Comparison of ENCODE assay signal across 1 cellular context in the genomic region with DNA sequence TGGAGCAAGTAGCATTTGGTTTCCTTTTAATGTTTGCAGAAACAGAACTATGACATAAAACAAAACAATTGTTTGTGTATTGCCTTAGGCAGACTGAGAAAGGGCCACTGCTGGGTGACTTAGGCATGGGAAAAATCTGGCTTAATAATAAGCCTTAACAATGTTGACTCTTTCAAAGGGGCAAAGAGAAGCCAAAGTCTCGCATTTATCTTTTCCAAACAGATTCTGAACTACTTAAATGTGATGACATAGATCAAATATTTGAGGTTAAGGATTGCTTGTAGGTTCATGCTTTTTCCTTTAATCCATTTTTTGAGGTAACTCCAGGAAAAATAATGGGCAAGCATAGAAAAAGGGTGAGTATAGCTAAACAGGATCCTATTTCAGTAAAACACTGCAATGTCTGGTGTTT.
TF ChIP-seq lines count a peak whose summit lies in the region.

No MANE protein-coding gene starts in this region.

TF ChIP-seq in HepG2, 621 proteins besides CTCF, POLR2A, EP300 and RAD21 (continued from another document and continues in another):
- TF ChIP-seq MAFK (conservative IDR thresholded peaks at IDR 0.05 in 1 of 2, IDR thresholded peaks at IDR 0.05 in 1 of 2; ENCODE audit: low read length in 2 of 2) (peak; percentile 46 to 78; a peak in 2 of 4 replicates), CEBPG (CRISPR knock-in tag; IDR thresholded peaks at IDR 0.05) (peak; percentile 84), KDM6A (CRISPR knock-in tag; IDR thresholded peaks at IDR 0.05; ENCODE audit: low read depth) (peak; percentile 78), MTF1 (CRISPR knock-in tag; IDR thresholded peaks at IDR 0.05) (peak; percentile 82; the same call in 1 of the 2 replicates), ZNF317 (CRISPR knock-in tag; IDR thresholded peaks at IDR 0.05) (0 out of 2 replicates have a peak, but pooled peaks have one; percentile 34), ONECUT2 (CRISPR knock-in tag; IDR thresholded peaks at IDR 0.05) (peak; percentile 68), TARDBP (CRISPR knock-in tag; IDR thresholded peaks at IDR 0.05) (peak; percentile 54; the same call in 1 of the 2 replicates), SALL1 (CRISPR knock-in tag; IDR thresholded peaks at IDR 0.05) (peak; percentile 65; the same call in 1 of the 2 replicates), FOXJ3 (CRISPR knock-in tag; IDR thresholded peaks at IDR 0.05; ENCODE audit: borderline replicate concordance) (peak; percentile 95), CBFB (CRISPR knock-in tag; IDR thresholded peaks at IDR 0.05) (peak; percentile 69; the same call in 1 of the 2 replicates), SIX1 (CRISPR knock-in tag; IDR thresholded peaks at IDR 0.05; ENCODE audit: borderline replicate concordance) (peak; percentile 87), TCF7L2 (IDR thresholded peaks at IDR 0.05; ENCODE audit: low read depth, low read length) (peak; percentile 68), ZNF101 (CRISPR knock-in tag; IDR thresholded peaks at IDR 0.05; ENCODE audit: borderline replicate concordance, low read depth) (no peak), ATF1 (CRISPR knock-in tag; IDR thresholded peaks at IDR 0.05) (peak; percentile 21; the same call in 1 of the 2 replicates), GATAD1 (CRISPR knock-in tag; IDR thresholded peaks at IDR 0.05) (0 out of 2 replicates have a peak, but pooled peaks have one; percentile 40), ERF (CRISPR knock-in tag; IDR thresholded peaks at IDR 0.05) (0 out of 2 replicates have a peak, but pooled peaks have one; percentile 19), ZBTB7B (CRISPR knock-in tag; IDR thresholded peaks at IDR 0.05) (peak; percentile 57; the same call in 1 of the 2 replicates), RXRB (CRISPR knock-in tag; IDR thresholded peaks at IDR 0.05; ENCODE audit: borderline replicate concordance) (peak; percentile 91), HNF4G (IDR thresholded peaks at IDR 0.05; ENCODE audit: borderline replicate concordance, low read depth, low read length) (peak; percentile 77), HNF4G (CRISPR knock-in tag; IDR thresholded peaks at IDR 0.05; ENCODE audit: borderline replicate concordance, low read depth) (no peak), THAP11 (CRISPR knock-in tag; IDR thresholded peaks at IDR 0.05) (peak; percentile 66), FOXA3 (CRISPR knock-in tag; IDR thresholded peaks at IDR 0.05) (peak; percentile 93)
- TF ChIP-seq, protein P1, sequence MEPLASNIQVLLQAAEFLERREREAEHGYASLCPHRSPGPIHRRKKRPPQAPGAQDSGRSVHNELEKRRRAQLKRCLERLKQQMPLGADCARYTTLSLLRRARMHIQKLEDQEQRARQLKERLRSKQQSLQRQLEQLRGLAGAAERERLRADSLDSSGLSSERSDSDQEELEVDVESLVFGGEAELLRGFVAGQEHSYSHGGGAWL (CRISPR knock-in tag; IDR thresholded peaks at IDR 0.05): no peak
- TF ChIP-seq, protein P2, sequence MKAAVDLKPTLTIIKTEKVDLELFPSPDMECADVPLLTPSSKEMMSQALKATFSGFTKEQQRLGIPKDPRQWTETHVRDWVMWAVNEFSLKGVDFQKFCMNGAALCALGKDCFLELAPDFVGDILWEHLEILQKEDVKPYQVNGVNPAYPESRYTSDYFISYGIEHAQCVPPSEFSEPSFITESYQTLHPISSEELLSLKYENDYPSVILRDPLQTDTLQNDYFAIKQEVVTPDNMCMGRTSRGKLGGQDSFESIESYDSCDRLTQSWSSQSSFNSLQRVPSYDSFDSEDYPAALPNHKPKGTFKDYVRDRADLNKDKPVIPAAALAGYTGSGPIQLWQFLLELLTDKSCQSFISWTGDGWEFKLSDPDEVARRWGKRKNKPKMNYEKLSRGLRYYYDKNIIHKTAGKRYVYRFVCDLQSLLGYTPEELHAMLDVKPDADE (CRISPR knock-in tag; IDR thresholded peaks at IDR 0.05): no peak
- TF ChIP-seq, protein P3, sequence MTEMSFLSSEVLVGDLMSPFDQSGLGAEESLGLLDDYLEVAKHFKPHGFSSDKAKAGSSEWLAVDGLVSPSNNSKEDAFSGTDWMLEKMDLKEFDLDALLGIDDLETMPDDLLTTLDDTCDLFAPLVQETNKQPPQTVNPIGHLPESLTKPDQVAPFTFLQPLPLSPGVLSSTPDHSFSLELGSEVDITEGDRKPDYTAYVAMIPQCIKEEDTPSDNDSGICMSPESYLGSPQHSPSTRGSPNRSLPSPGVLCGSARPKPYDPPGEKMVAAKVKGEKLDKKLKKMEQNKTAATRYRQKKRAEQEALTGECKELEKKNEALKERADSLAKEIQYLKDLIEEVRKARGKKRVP (CRISPR knock-in tag; IDR thresholded peaks at IDR 0.05): 0 out of 4 replicates have a peak, but pooled peaks of 1 of the 2 experiments have one; percentile 40
- TF ChIP-seq, protein P4, sequence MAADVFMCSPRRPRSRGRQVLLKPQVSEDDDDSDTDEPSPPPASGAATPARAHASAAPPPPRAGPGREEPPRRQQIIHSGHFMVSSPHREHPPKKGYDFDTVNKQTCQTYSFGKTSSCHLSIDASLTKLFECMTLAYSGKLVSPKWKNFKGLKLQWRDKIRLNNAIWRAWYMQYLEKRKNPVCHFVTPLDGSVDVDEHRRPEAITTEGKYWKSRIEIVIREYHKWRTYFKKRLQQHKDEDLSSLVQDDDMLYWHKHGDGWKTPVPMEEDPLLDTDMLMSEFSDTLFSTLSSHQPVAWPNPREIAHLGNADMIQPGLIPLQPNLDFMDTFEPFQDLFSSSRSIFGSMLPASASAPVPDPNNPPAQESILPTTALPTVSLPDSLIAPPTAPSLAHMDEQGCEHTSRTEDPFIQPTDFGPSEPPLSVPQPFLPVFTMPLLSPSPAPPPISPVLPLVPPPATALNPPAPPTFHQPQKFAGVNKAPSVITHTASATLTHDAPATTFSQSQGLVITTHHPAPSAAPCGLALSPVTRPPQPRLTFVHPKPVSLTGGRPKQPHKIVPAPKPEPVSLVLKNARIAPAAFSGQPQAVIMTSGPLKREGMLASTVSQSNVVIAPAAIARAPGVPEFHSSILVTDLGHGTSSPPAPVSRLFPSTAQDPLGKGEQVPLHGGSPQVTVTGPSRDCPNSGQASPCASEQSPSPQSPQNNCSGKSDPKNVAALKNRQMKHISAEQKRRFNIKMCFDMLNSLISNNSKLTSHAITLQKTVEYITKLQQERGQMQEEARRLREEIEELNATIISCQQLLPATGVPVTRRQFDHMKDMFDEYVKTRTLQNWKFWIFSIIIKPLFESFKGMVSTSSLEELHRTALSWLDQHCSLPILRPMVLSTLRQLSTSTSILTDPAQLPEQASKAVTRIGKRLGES (CRISPR knock-in tag; IDR thresholded peaks at IDR 0.05; ENCODE audit: borderline replicate concordance): 0 out of 2 replicates have a peak, but pooled peaks have one; percentile 28
- TF ChIP-seq, protein P5, sequence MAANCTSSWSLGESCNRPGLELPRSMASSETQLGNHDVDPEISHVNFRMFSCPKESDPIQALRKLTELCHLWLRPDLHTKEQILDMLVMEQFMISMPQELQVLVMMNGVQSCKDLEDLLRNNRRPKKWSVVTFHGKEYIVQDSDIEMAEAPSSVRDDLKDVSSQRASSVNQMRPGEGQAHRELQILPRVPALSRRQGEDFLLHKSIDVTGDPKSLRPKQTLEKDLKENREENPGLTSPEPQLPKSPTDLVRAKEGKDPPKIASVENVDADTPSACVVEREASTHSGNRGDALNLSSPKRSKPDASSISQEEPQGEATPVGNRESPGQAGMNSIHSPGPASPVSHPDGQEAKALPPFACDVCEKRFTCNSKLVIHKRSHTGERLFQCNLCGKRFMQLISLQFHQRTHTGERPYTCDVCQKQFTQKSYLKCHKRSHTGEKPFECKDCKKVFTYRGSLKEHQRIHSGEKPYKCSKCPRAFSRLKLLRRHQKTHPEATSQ (CRISPR knock-in tag; IDR thresholded peaks at IDR 0.05; ENCODE audit: borderline replicate concordance): peak; percentile 76; the same call in 1 of the 2 replicates
- TF ChIP-seq, protein P6, sequence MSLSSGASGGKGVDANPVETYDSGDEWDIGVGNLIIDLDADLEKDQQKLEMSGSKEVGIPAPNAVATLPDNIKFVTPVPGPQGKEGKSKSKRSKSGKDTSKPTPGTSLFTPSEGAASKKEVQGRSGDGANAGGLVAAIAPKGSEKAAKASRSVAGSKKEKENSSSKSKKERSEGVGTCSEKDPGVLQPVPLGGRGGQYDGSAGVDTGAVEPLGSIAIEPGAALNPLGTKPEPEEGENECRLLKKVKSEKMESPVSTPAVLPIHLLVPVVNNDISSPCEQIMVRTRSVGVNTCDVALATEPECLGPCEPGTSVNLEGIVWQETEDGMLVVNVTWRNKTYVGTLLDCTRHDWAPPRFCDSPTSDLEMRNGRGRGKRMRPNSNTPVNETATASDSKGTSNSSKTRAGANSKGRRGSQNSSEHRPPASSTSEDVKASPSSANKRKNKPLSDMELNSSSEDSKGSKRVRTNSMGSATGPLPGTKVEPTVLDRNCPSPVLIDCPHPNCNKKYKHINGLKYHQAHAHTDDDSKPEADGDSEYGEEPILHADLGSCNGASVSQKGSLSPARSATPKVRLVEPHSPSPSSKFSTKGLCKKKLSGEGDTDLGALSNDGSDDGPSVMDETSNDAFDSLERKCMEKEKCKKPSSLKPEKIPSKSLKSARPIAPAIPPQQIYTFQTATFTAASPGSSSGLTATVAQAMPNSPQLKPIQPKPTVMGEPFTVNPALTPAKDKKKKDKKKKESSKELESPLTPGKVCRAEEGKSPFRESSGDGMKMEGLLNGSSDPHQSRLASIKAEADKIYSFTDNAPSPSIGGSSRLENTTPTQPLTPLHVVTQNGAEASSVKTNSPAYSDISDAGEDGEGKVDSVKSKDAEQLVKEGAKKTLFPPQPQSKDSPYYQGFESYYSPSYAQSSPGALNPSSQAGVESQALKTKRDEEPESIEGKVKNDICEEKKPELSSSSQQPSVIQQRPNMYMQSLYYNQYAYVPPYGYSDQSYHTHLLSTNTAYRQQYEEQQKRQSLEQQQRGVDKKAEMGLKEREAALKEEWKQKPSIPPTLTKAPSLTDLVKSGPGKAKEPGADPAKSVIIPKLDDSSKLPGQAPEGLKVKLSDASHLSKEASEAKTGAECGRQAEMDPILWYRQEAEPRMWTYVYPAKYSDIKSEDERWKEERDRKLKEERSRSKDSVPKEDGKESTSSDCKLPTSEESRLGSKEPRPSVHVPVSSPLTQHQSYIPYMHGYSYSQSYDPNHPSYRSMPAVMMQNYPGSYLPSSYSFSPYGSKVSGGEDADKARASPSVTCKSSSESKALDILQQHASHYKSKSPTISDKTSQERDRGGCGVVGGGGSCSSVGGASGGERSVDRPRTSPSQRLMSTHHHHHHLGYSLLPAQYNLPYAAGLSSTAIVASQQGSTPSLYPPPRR (CRISPR knock-in tag; IDR thresholded peaks at IDR 0.05; ENCODE audit: borderline replicate concordance): peak; percentile 98
- TF ChIP-seq, protein P7, sequence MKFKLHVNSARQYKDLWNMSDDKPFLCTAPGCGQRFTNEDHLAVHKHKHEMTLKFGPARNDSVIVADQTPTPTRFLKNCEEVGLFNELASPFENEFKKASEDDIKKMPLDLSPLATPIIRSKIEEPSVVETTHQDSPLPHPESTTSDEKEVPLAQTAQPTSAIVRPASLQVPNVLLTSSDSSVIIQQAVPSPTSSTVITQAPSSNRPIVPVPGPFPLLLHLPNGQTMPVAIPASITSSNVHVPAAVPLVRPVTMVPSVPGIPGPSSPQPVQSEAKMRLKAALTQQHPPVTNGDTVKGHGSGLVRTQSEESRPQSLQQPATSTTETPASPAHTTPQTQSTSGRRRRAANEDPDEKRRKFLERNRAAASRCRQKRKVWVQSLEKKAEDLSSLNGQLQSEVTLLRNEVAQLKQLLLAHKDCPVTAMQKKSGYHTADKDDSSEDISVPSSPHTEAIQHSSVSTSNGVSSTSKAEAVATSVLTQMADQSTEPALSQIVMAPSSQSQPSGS (CRISPR knock-in tag; IDR thresholded peaks at IDR 0.05): peak; percentile 88
- TF ChIP-seq, protein P8, sequence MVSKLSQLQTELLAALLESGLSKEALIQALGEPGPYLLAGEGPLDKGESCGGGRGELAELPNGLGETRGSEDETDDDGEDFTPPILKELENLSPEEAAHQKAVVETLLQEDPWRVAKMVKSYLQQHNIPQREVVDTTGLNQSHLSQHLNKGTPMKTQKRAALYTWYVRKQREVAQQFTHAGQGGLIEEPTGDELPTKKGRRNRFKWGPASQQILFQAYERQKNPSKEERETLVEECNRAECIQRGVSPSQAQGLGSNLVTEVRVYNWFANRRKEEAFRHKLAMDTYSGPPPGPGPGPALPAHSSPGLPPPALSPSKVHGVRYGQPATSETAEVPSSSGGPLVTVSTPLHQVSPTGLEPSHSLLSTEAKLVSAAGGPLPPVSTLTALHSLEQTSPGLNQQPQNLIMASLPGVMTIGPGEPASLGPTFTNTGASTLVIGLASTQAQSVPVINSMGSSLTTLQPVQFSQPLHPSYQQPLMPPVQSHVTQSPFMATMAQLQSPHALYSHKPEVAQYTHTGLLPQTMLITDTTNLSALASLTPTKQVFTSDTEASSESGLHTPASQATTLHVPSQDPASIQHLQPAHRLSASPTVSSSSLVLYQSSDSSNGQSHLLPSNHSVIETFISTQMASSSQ (IDR thresholded peaks at IDR 0.05; ENCODE audit: low read depth): peak; percentile 76
- TF ChIP-seq, protein P8 (CRISPR knock-in tag; IDR thresholded peaks at IDR 0.05; ENCODE audit: borderline replicate concordance): peak; percentile 80; the same call in 1 of the 2 replicates
- TF ChIP-seq, protein P9, sequence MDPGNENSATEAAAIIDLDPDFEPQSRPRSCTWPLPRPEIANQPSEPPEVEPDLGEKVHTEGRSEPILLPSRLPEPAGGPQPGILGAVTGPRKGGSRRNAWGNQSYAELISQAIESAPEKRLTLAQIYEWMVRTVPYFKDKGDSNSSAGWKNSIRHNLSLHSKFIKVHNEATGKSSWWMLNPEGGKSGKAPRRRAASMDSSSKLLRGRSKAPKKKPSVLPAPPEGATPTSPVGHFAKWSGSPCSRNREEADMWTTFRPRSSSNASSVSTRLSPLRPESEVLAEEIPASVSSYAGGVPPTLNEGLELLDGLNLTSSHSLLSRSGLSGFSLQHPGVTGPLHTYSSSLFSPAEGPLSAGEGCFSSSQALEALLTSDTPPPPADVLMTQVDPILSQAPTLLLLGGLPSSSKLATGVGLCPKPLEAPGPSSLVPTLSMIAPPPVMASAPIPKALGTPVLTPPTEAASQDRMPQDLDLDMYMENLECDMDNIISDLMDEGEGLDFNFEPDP (CRISPR knock-in tag; conservative IDR thresholded peaks at IDR 0.05): 0 out of 2 replicates have a peak, but pooled peaks have one; percentile 58
- TF ChIP-seq, protein P10, sequence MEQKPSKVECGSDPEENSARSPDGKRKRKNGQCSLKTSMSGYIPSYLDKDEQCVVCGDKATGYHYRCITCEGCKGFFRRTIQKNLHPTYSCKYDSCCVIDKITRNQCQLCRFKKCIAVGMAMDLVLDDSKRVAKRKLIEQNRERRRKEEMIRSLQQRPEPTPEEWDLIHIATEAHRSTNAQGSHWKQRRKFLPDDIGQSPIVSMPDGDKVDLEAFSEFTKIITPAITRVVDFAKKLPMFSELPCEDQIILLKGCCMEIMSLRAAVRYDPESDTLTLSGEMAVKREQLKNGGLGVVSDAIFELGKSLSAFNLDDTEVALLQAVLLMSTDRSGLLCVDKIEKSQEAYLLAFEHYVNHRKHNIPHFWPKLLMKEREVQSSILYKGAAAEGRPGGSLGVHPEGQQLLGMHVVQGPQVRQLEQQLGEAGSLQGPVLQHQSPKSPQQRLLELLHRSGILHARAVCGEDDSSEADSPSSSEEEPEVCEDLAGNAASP (CRISPR knock-in tag; IDR thresholded peaks at IDR 0.05; ENCODE audit: borderline replicate concordance): peak; percentile 90
